Comparison of ENCODE assay signal across 9 cellular contexts in genomic region chr20:53940356-53940694, GRCh38.
A peak's percentile ranks its signal among the peaks of the same experiment; 100 is the strongest.
DNase-seq lines count a peak whose midpoint lies in the region; ATAC-seq and TF ChIP-seq lines count a peak whose summit lies in the region.
"Had no signal": no experiment of that assay in that cellular context is flagged by ENCODE, and none has a peak within 500 bp of the region (broad histone marks: within the 10 kb centered on the region; RNA-seq: fewer than 3 reads in every experiment).

No MANE protein-coding gene starts in this region.

- no peaks in the 10 kb centered on the region for H3K27me3 ChIP-seq in neuronal stem cell (ENCODE audit: control insufficient read depth in 3 of 3, insufficient read depth in 3 of 3, low read depth in 1 of 3, low read length in 3 of 3)

- no peak overlapping the region for H2BK5ac ChIP-seq in neuronal stem cell (ENCODE audit: low read length)

- H3K27ac ChIP-seq in C4-2B, result peak overlapping the region; percentile 68; the same call in 1 of the 2 replicates
- H3K27ac ChIP-seq in neuronal stem cell (replicated peaks; ENCODE audit: low read length), result no peak overlapping the region

- H3K14ac ChIP-seq in neuronal stem cell (ENCODE audit: low read length), result no peak overlapping the region

- H3K9me3 ChIP-seq in neuronal stem cell (replicated peaks in 1 of 2; ENCODE audit: control insufficient read depth in 2 of 2, insufficient read depth in 1 of 2, low read depth in 1 of 2, low read length in 2 of 2), result no peaks in the 10 kb centered on the region

- TF ChIP-seq CTCF in C4-2B (conservative IDR thresholded peaks at IDR 0.05) (no peak), epithelial cell of proximal tubule (conservative IDR thresholded peaks at IDR 0.05; ENCODE audit: low read depth, low read length) (no peak)

- H2AK5ac ChIP-seq in neuronal stem cell (ENCODE audit: low read depth, low read length), result no peak overlapping the region

- no peak overlapping the region for H2BK120ac ChIP-seq in neuronal stem cell (ENCODE audit: low read depth, low read length)

- H3K18ac ChIP-seq in neuronal stem cell (ENCODE audit: low read length), result no peak overlapping the region

- no peak overlapping the region for H3K4me2 ChIP-seq in neuronal stem cell (ENCODE audit: insufficient read depth, low read length, poor library complexity, severe bottlenecking)

- WGBS in neuronal stem cell (ENCODE audit: extremely low coverage in 2 of 2, insufficient read length in 2 of 2, insufficient replicate concordance in 1 of 2), 2 donors, result no CpG with 5 or more reads among the region's 7 CpGs

- no peak overlapping the region for H3K9ac ChIP-seq in neuronal stem cell (ENCODE audit: low read depth, low read length, poor library complexity)

- no peak overlapping the region for H4K8ac ChIP-seq in neuronal stem cell (ENCODE audit: low read depth, low read length)

- H3K36me3 ChIP-seq in neuronal stem cell (replicated peaks in 1 of 2; ENCODE audit: control insufficient read depth in 2 of 2, insufficient read depth in 2 of 2, low read length in 2 of 2), result no peaks in the 10 kb centered on the region

- peaks cover 12 to 15% of the 10 kb centered on the region in 2 donors for H3K4me1 ChIP-seq in neuronal stem cell (ENCODE audit: control insufficient read depth in 2 of 2, insufficient read depth in 1 of 2, low read depth in 1 of 2, low read length in 2 of 2)

- no peak overlapping the region for H3K4ac ChIP-seq in neuronal stem cell (ENCODE audit: low read length)

- peak overlapping the region; percentile 42 for H3K4me3 ChIP-seq in epithelial cell of proximal tubule (ENCODE audit: low read depth, low read length)
- peak overlapping the region in 1 of 2 donors; percentile 56 for H3K4me3 ChIP-seq in neuronal stem cell (ENCODE audit: low read length in 2 of 2)

- no peak overlapping the region for H4K91ac ChIP-seq in neuronal stem cell (ENCODE audit: low read depth, low read length, poor library complexity)

- no peak overlapping the region for H3K23ac ChIP-seq in neuronal stem cell (ENCODE audit: low read depth, low read length, poor library complexity)

- H3K79me1 ChIP-seq in neuronal stem cell (ENCODE audit: low read depth, low read length), result no peaks in the 10 kb centered on the region

- no peak overlapping the region for H2BK15ac ChIP-seq in neuronal stem cell (ENCODE audit: low read length)

- peak; percentile 80 for DNase-seq in NCI-H2227 (lab: John Stamatoyannopoulos, UW; ENCODE audit: unreplicated experiment)
- DNase-seq in epithelial cell of proximal tubule (ENCODE audit: low read depth), result no peak
- no peak for DNase-seq in neuronal stem cell (ENCODE audit: low spot score)
- no peak for DNase-seq in CD1c-positive myeloid dendritic cell (ENCODE audit: extremely low spot score)
- DNase-seq in cerebellum (ENCODE audit: low spot score), result no peak
- no peak for DNase-seq in glomerular visceral epithelial cell (ENCODE audit: extremely low spot score)
- DNase-seq: COR-L47 had no signal

- no peak for ATAC-seq in HG02938 (IDR thresholded peaks at IDR 0.05; ENCODE audit: unreplicated experiment)

- peak overlapping the region; percentile 65 for H2AFZ ChIP-seq in neuronal stem cell (ENCODE audit: low read length)

- no peak overlapping the region for H2BK12ac ChIP-seq in neuronal stem cell (ENCODE audit: low read length)
